In the genomic region with DNA sequence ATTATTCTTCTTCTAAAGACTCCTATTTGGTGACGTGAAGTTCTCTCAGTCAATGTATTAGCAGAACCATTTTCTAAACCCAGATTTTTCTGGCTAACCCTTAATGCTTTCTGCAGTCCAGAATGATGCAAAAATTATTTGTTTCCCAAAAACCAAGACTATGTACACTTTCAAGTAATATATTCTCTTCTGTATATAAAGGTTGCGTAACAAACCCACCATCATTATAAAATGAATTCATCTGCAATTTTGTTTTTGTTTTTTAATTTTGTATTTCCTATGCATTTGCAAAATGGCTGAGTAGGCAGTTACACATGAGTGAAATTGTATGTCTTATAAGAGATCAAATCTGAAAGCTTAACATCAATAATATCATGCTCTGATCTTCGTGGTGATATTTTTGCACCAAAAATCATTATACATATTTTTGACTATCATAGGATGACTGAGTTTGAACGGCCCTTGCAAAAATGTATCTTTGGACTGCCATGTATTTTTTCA, we compare ENCODE assay signal across 3 cellular contexts.
TF ChIP-seq lines count a peak whose summit lies in the region.

No MANE protein-coding gene starts in this region.

TF ChIP-seq in A549, 52 proteins besides CTCF, POLR2A, EP300 and RAD21:
- TF ChIP-seq MAFK (IDR thresholded peaks at IDR 0.05; ENCODE audit: partially characterized antibody) (peak; percentile 48), ZNF302 (CRISPR knock-in tag; IDR thresholded peaks at IDR 0.05) (no peak)

TF ChIP-seq in IMR-90, 13 proteins besides CTCF, POLR2A, EP300 and RAD21:
- TF ChIP-seq RFX5 (IDR thresholded peaks at IDR 0.05; ENCODE audit: low read depth, low read length) (no peak), MAFK (IDR thresholded peaks at IDR 0.05; ENCODE audit: low read depth, low read length) (peak; percentile 49), FOS (IDR thresholded peaks at IDR 0.05; ENCODE audit: low read depth, low read length) (no peak), CEBPB (IDR thresholded peaks at IDR 0.05; ENCODE audit: low read depth, low read length) (peak; percentile 68)

TF ChIP-seq in K562, 482 proteins besides CTCF, POLR2A, EP300 and RAD21:
- TF ChIP-seq ZNF316 (IDR thresholded peaks at IDR 0.05) (peak; percentile 24; the same call in 1 of the 2 replicates), ZNF507 (tag; conservative IDR thresholded peaks at IDR 0.05) (no peak), FOXM1 (IDR thresholded peaks at IDR 0.05; ENCODE audit: low read depth) (no peak), FOXM1 (CRISPR knock-in tag; IDR thresholded peaks at IDR 0.05; ENCODE audit: low read depth) (no peak)
